ENCODE assay signal across 18 cellular contexts in the genomic region with DNA sequence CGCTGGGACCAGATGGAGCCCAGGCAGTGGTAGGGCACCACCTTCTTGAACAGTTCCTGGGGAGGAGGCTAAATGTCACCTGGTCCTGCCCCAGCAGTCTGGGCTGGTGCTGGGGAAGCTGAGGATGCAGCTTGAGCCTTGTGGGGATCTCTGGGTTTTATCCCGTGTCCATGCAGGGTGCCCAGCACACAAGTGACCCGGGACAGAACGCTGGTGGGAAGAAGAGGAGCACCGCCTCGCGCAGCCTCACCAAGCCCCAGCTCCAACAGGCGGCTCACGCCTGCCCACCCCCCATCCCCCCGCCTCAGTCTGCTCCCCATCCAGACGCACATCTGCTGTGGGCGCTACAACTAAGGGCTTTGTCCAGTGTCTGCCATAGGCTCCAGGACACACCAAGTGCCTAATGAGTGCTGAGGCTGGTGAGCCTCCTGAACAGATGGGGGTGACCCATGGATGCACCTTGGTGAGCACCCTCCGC. TPM values are rescaled to one million over a fixed set of nuclear protein-coding genes. Genes with fewer than 3 reads are reported as not detected.
DNase-seq lines count a peak whose midpoint lies in the region; ATAC-seq and TF ChIP-seq lines count a peak whose summit lies in the region.
"Had no signal": no experiment of that assay in that cellular context is flagged by ENCODE, and none has a peak within 500 bp of the region (broad histone marks: within the 10 kb centered on the region; RNA-seq: fewer than 3 reads in every experiment).

No MANE protein-coding gene starts in this region.

- H3K27ac ChIP-seq in caudate nucleus (ENCODE audit: low read depth, low read length), result peak overlapping the region; percentile 40
- H3K27ac ChIP-seq in substantia nigra (ENCODE audit: low read depth, low read length, poor library complexity, severe bottlenecking), result peak overlapping the region; percentile 51
- H3K27ac ChIP-seq: C4-2B had no signal

- intact Hi-C loops in natural killer cell (cut with micrococcal nuclease), result no loop called here

- no peaks in the 10 kb centered on the region for H3K9me3 Mint-ChIP-seq in natural killer cell

- no peak overlapping the region for H3K4me3 Mint-ChIP-seq in natural killer cell

- H3K36me3 Mint-ChIP-seq in natural killer cell, result no peaks in the 10 kb centered on the region

- peak overlapping the region; percentile 53 to 97 for H3K27ac Mint-ChIP-seq in natural killer cell

- H3K27me3 Mint-ChIP-seq in natural killer cell (ENCODE audit: low read depth in 2 of 2), result no peaks in the 10 kb centered on the region

- peaks cover 6 to 17% of the 10 kb centered on the region in 2 donors for H3K4me1 Mint-ChIP-seq in natural killer cell

- TF ChIP-seq CTCF in natural killer cell (IDR thresholded peaks at IDR 0.05), result no peak

- DNase-seq in activated CD8-positive, alpha-beta memory T cell treated with anti-CD3 and anti-CD28 coated beads, Interleukin-2, amount 50 U/mL, for 4 hours, result peak; percentile 2
- no peak for DNase-seq in activated CD8-positive, alpha-beta memory T cell treated with anti-CD3 and anti-CD28 coated beads for 24 hours
- DNase-seq in caudate nucleus (lab: John Stamatoyannopoulos, UW) (no peak), natural killer cell (no peak), substantia nigra (lab: John Stamatoyannopoulos, UW) (no peak), NCI-H2107 treated with DMSO at 0.1 percent for 48 hours (lab: John Stamatoyannopoulos, UW; ENCODE audit: unreplicated experiment) (no peak)
- DNase-seq: 8988T, EL, GOT3, KG1, NCI-H1105 treated with DMSO at 0.1 percent for 48 hours, NCI-H187, NCI-H446, PC-3 had no signal

- ATAC-seq in natural killer cell (no peak), HG02642 (IDR thresholded peaks at IDR 0.05; ENCODE audit: poor library complexity, unreplicated experiment) (no peak), HG03135 (IDR thresholded peaks at IDR 0.05; ENCODE audit: unreplicated experiment) (no peak)
- ATAC-seq: PC-3 had no signal

RNA-seq across cellular contexts. Expression of gene RALGDS, which starts 13.8 kb away (rescaled TPM):
- total RNA-seq in natural killer cell, result 100 to 1,000 TPM; 206 to 250 (median 208) TPM

RNA-seq across cellular contexts. Expression of gene CEL, which starts 45.5 kb away (rescaled TPM):
- total RNA-seq in natural killer cell, result under 1 TPM; 0.18 to 0.68 (median 0.42) TPM

RNA-seq across cellular contexts. Expression of gene GBGT1, which starts 56.4 kb away (rescaled TPM):
- total RNA-seq in natural killer cell, result 1 to 10 TPM; 1.4 to 2.2 (median 1.7) TPM
- total RNA-seq: MCF 10A, PC-3 had no signal
